8 cellular contexts compared by ENCODE assay signal in genomic region chr2:189579585-189579984, GRCh38. TPM values are rescaled to one million over a fixed set of nuclear protein-coding genes. Genes with fewer than 3 reads are reported as not detected.
DNase-seq lines count a peak whose midpoint lies in the region; ATAC-seq and TF ChIP-seq lines count a peak whose summit lies in the region.

No MANE protein-coding gene starts in this region.

- intact Hi-C loops in activated CD4-positive, alpha-beta T cell treated with anti-CD3 and anti-CD28 coated beads, Interleukin-2, amount 10 ng/mL, durations not matched to agents 24 days and 14 days (cut with micrococcal nuclease), result no loop called here
- intact Hi-C loops in lower lobe of right lung (cut with DNase I) (loop anchor here (10.0 kb wide), 1 partner anchor 105 kb away; no protein-coding TSS in a partner anchor), thyroid gland (cut with DNase I) (no loop called here)

- H3K4me1 ChIP-seq in lower lobe of right lung (peaks cover 48% of the 10 kb centered on the region), thyroid gland (peaks cover 39 to 41% of the 10 kb centered on the region in 2 donors)

- CTCF ChIA-PET in RWPE1 (lab: Yijun Ruan, JAX), result no interaction called here

- H3K36me3 ChIP-seq in lower lobe of right lung (peaks cover 20% of the 10 kb centered on the region), thyroid gland (peaks cover 0 to 3% of the 10 kb centered on the region in 2 donors)

- peak overlapping the region; percentile 94 for H3K27ac ChIP-seq in lower lobe of right lung
- peak overlapping the region in 2 of 3 donors; percentile 85 to 96 for H3K27ac ChIP-seq in thyroid gland
- H3K27ac ChIP-seq in RWPE1, result no peak overlapping the region

- H3K4me3 ChIP-seq in lower lobe of right lung (peak overlapping the region; percentile 75), thyroid gland (replicated peaks in 1 of 3) (peak overlapping the region in 2 of 3 donors; percentile 37 to 60)

- peaks cover 19% of the 10 kb centered on the region for H3K4me1 Mint-ChIP-seq in activated CD4-positive, alpha-beta T cell treated with anti-CD3 and anti-CD28 coated beads, Interleukin-2, amount 10 ng/mL, durations not matched to agents 24 days and 14 days
- H3K4me1 Mint-ChIP-seq in brain, result peaks cover 35% of the 10 kb centered on the region

- peak overlapping the region; percentile 53 for H3K4me3 Mint-ChIP-seq in activated CD4-positive, alpha-beta T cell treated with anti-CD3 and anti-CD28 coated beads, Interleukin-2, amount 10 ng/mL, durations not matched to agents 24 days and 14 days
- H3K4me3 Mint-ChIP-seq in brain, result peak overlapping the region; percentile 84 to 96 (median 85)

- H3K9me3 Mint-ChIP-seq in activated CD4-positive, alpha-beta T cell treated with anti-CD3 and anti-CD28 coated beads, Interleukin-2, amount 10 ng/mL, durations not matched to agents 24 days and 14 days, result no peaks in the 10 kb centered on the region
- no peaks in the 10 kb centered on the region for H3K9me3 Mint-ChIP-seq in brain

- no peak for DNase-seq in activated CD4-positive, alpha-beta T cell treated with anti-CD3 and anti-CD28 coated beads, Interleukin-2, amount 10 ng/mL, durations not matched to agents 24 days and 14 days
- no peak for DNase-seq in activated CD4-positive, alpha-beta T cell treated with anti-CD3 and anti-CD28 coated beads for 4 hours
- DNase-seq in lower lobe of right lung (no peak), thyroid gland (no peak), AG08395 (ENCODE audit: low spot score) (no peak), RWPE1 (ENCODE audit: low spot score) (no peak)

- H3K27me3 ChIP-seq in lower lobe of right lung (ENCODE audit: low read depth) (no peaks in the 10 kb centered on the region), thyroid gland (no peaks in the 10 kb centered on the region)

- no peak for TF ChIP-seq POLR2A in thyroid gland (IDR thresholded peaks at IDR 0.05)

- TF ChIP-seq CTCF in brain (conservative IDR thresholded peaks at IDR 0.05) (no peak), lower lobe of right lung (IDR thresholded peaks at IDR 0.05) (no peak), thyroid gland (IDR thresholded peaks at IDR 0.05) (no peak), RWPE1 (conservative IDR thresholded peaks at IDR 0.05; ENCODE audit: low read depth) (no peak)

- H3K27ac Mint-ChIP-seq in activated CD4-positive, alpha-beta T cell treated with anti-CD3 and anti-CD28 coated beads, Interleukin-2, amount 10 ng/mL, durations not matched to agents 24 days and 14 days, result no peak overlapping the region
- peak overlapping the region in 1 of 5 experiments; percentile 93 for H3K27ac Mint-ChIP-seq in brain

- ATAC-seq in lower lobe of right lung (peak; percentile 43 to 61), GM21717 (IDR thresholded peaks at IDR 0.05; ENCODE audit: unreplicated experiment) (no peak)

- H3K27me3 Mint-ChIP-seq in activated CD4-positive, alpha-beta T cell treated with anti-CD3 and anti-CD28 coated beads, Interleukin-2, amount 10 ng/mL, durations not matched to agents 24 days and 14 days, result peaks cover 33% of the 10 kb centered on the region
- H3K27me3 Mint-ChIP-seq in brain, result peaks cover 33% of the 10 kb centered on the region

- 46 to 51% methylated on average over 8 of the region's 8 CpGs for WGBS in thyroid gland, 2 donors

- POLR2A ChIA-PET in RWPE1 (lab: Yijun Ruan, JAX; ENCODE audit: low non-redundant PET), result no interaction called here

- H3K9me3 ChIP-seq in lower lobe of right lung, result no peaks in the 10 kb centered on the region
- no peaks in the 10 kb centered on the region for H3K9me3 ChIP-seq in thyroid gland

- H3K36me3 Mint-ChIP-seq in activated CD4-positive, alpha-beta T cell treated with anti-CD3 and anti-CD28 coated beads, Interleukin-2, amount 10 ng/mL, durations not matched to agents 24 days and 14 days (ENCODE audit: low read depth), result no peaks in the 10 kb centered on the region
- peaks cover 7% of the 10 kb centered on the region for H3K36me3 Mint-ChIP-seq in brain

RNA-seq across cellular contexts. Expression of gene SLC40A1, which starts 1.0 kb away (rescaled TPM):
- total RNA-seq in activated CD4-positive, alpha-beta T cell treated with anti-CD3 and anti-CD28 coated beads, Interleukin-2, amount 10 ng/mL, durations not matched to agents 24 days and 14 days, result 0.78 and 1.4 TPM in 2 replicates
- polyA plus RNA-seq in brain (ENCODE audit: insufficient read depth, low read depth, low replicate concordance), result 5.8 TPM
- total RNA-seq in lower lobe of right lung, result 135 TPM
- 100 to 1,000 TPM; 115 to 285 (median 133) TPM for total RNA-seq in thyroid gland

Comparison
In these comparisons a context has a peak if more than half of its experiments do, and no peak if none do; other contexts are left out.
1. RNA of gene SLC40A1, which starts 1.0 kb away (total RNA-seq): 115 to 285 TPM in thyroid gland and 135 TPM in lower lobe of right lung (single experiment); 0.78 to 1.4 TPM in activated CD4-positive, alpha-beta T cell treated with anti-CD3 and anti-CD28 coated beads, Interleukin-2, amount 10 ng/mL, durations not matched to agents 24 days and 14 days; every median in the first group is over 10 times any median in the second.